Comparison of ENCODE assay signal across 8 cellular contexts in the genomic region with DNA sequence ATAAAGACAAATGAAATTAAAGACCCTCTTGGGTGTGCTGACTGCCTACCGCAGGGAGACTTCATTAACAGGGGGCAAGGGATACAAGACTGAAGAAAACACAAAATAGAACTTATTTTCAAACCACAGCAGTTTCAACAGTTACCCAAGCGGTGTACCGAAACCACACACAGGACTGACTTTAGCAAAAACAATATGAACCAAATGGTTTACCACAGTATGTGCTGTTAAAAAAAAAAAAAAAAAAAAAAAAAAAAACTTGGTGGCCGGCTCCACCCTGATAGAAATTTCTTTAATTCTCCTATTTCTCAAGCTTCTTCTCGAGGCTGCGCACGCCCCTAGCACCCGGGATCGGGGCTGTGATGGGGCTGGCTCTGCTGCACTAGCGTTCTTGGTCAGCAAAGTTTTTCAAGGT. TPM values are rescaled to one million over a fixed set of nuclear protein-coding genes. Genes with fewer than 3 reads are reported as not detected.
A peak's percentile ranks its signal among the peaks of the same experiment; 100 is the strongest.
DNase-seq lines count a peak whose midpoint lies in the region; ATAC-seq and TF ChIP-seq lines count a peak whose summit lies in the region.

No MANE protein-coding gene starts in this region.

- H3K27me3 Mint-ChIP-seq in activated CD8-positive, alpha-beta T cell treated with anti-CD3 and anti-CD28 coated beads for 36 hours: peaks cover 20% of the 10 kb centered on the region

- H3K4me3 ChIP-seq in skin epidermis: no peak overlapping the region

- peak; percentile 90 for DNase-seq in activated CD8-positive, alpha-beta T cell treated with anti-CD3 and anti-CD28 coated beads for 36 hours
- DNase-seq in NCI-H526 (lab: John Stamatoyannopoulos, UW): no peak
- no peak for DNase-seq in iPS-NIHi11 (ENCODE audit: low spot score)
- DNase-seq in activated CD8-positive, alpha-beta memory T cell treated with anti-CD3 and anti-CD28 coated beads for 24 hours: no peak
- no peak for DNase-seq in NCI-H2029 (lab: John Stamatoyannopoulos, UW)

- H3K36me3 Mint-ChIP-seq in activated CD8-positive, alpha-beta T cell treated with anti-CD3 and anti-CD28 coated beads for 36 hours (ENCODE audit: low read depth): no peaks in the 10 kb centered on the region

- CTCF ChIA-PET in activated CD8-positive, alpha-beta T cell treated with anti-CD3 and anti-CD28 coated beads for 36 hours (lab: Charles Lee): interaction anchor here (0.7 to 2.4 kb wide), 7 partner anchors 9 to 39 kb away, joined by 3 to 10 read pairs (median 5); no protein-coding TSS in a partner anchor

- ATAC-seq in GM19025 (IDR thresholded peaks at IDR 0.05; ENCODE audit: low read depth, unreplicated experiment) (peak; percentile 33), HG03175 (IDR thresholded peaks at IDR 0.05; ENCODE audit: unreplicated experiment) (peak; percentile 40)
- no peak for ATAC-seq in activated CD8-positive, alpha-beta T cell treated with anti-CD3 and anti-CD28 coated beads for 36 hours

- H3K4me3 Mint-ChIP-seq in activated CD8-positive, alpha-beta T cell treated with anti-CD3 and anti-CD28 coated beads for 36 hours: peak overlapping the region; percentile 23

- TF ChIP-seq CTCF in activated CD8-positive, alpha-beta T cell treated with anti-CD3 and anti-CD28 coated beads for 36 hours (IDR thresholded peaks at IDR 0.05): no peak

- POLR2A ChIA-PET in activated CD8-positive, alpha-beta T cell treated with anti-CD3 and anti-CD28 coated beads for 36 hours (lab: Charles Lee): interaction anchor here (0.7 to 2.6 kb wide), 6 partner anchors 9 to 1748 kb away, joined by 3 to 13 read pairs (median 6); no protein-coding TSS in a partner anchor

- H3K9me3 Mint-ChIP-seq in activated CD8-positive, alpha-beta T cell treated with anti-CD3 and anti-CD28 coated beads for 36 hours: no peaks in the 10 kb centered on the region

- H3K27ac ChIP-seq in skin epidermis: peak overlapping the region in 12 of 21 experiments; percentile 22 to 94 (median 68)

- peaks cover 45% of the 10 kb centered on the region for H3K4me1 Mint-ChIP-seq in activated CD8-positive, alpha-beta T cell treated with anti-CD3 and anti-CD28 coated beads for 36 hours (ENCODE audit: low read depth)

- peak overlapping the region; percentile 25 for H3K27ac Mint-ChIP-seq in activated CD8-positive, alpha-beta T cell treated with anti-CD3 and anti-CD28 coated beads for 36 hours

- intact Hi-C loops in activated CD8-positive, alpha-beta T cell treated with anti-CD3 and anti-CD28 coated beads for 36 hours (cut with micrococcal nuclease): loop anchor here (2.0 kb wide), 2 partner anchors 24 to 38 kb away; no protein-coding TSS in a partner anchor

RNA-seq across cellular contexts. Expression of a gene that starts 42.6 kb away (rescaled TPM):
- 1 to 10 TPM in 1 of 2 experiments, under 1 TPM in 1; 0.94 to 1.0 TPM for total RNA-seq in activated CD8-positive, alpha-beta T cell treated with anti-CD3 and anti-CD28 coated beads for 36 hours
